In genomic region chr1:24770891-24771290, GRCh38 we compare ENCODE assay signal across 10 cellular contexts. TPM values are rescaled to one million over a fixed set of nuclear protein-coding genes. Genes with fewer than 3 reads are reported as not detected.
DNase-seq lines count a peak whose midpoint lies in the region; ATAC-seq and TF ChIP-seq lines count a peak whose summit lies in the region.
"Had no signal": no experiment of that assay in that cellular context is flagged by ENCODE, and none has a peak within 500 bp of the region (broad histone marks: within the 10 kb centered on the region; RNA-seq: fewer than 3 reads in every experiment).

No MANE protein-coding gene starts in this region.

- H3K9me3 ChIP-seq in Karpas-422 (ENCODE audit: low read length), result no peaks in the 10 kb centered on the region
- H3K9me3 ChIP-seq in mammary epithelial cell (replicated peaks; ENCODE audit: insufficient read depth, low read length), result no peaks in the 10 kb centered on the region
- no peaks in the 10 kb centered on the region for H3K9me3 ChIP-seq in mesenchymal stem cell (ENCODE audit: control insufficient read depth, low read length)
- H3K9me3 ChIP-seq in tibial artery, result no peaks in the 10 kb centered on the region

- H3K79me1 ChIP-seq in mesenchymal stem cell (replicated peaks; ENCODE audit: low read length, poor library complexity, severe bottlenecking), result no peaks in the 10 kb centered on the region

- H3K9ac ChIP-seq in Karpas-422 (ENCODE audit: low read length), result no peak overlapping the region
- H3K9ac ChIP-seq in mammary epithelial cell (ENCODE audit: insufficient read depth, low read length), result no peak overlapping the region
- peak overlapping the region; percentile 86 for H3K9ac ChIP-seq in mesenchymal stem cell (ENCODE audit: low read length)

- H3K14ac ChIP-seq in mesenchymal stem cell (ENCODE audit: low read length in 2 of 2), result no peak overlapping the region

- H3K4me2 ChIP-seq in Karpas-422 (ENCODE audit: low read depth, low read length, poor library complexity, severe bottlenecking) (no peak overlapping the region), mammary epithelial cell (ENCODE audit: insufficient read depth, low read depth, low read length) (peak overlapping the region; percentile 51), mesenchymal stem cell (ENCODE audit: low read length, poor library complexity, severe bottlenecking) (no peak overlapping the region)

- no peak for ATAC-seq in HG03108 (IDR thresholded peaks at IDR 0.05; ENCODE audit: unreplicated experiment)

- H3K4me1 ChIP-seq in Karpas-422 (ENCODE audit: low read length) (peaks cover 77% of the 10 kb centered on the region), mammary epithelial cell (ENCODE audit: insufficient read depth, low read length) (peaks cover 25% of the 10 kb centered on the region), mesenchymal stem cell (ENCODE audit: control insufficient read depth, insufficient read depth, low read depth, low read length) (peaks cover 14% of the 10 kb centered on the region), tibial artery (peaks cover 0 to 94% (median 32%) of the 10 kb centered on the region in 4 donors)

- TF ChIP-seq CTCF in mammary epithelial cell (conservative IDR thresholded peaks at IDR 0.05 in 1 of 2, IDR thresholded peaks at IDR 0.05 in 1 of 2; ENCODE audit: extremely low read depth in 1 of 2, insufficient read depth in 1 of 2, low read depth in 1 of 2, low read length in 2 of 2) (no peak), tibial artery (IDR thresholded peaks at IDR 0.05) (no peak)

- H3K79me2 ChIP-seq in Karpas-422 (ENCODE audit: low read length) (peaks cover 97% of the 10 kb centered on the region), mammary epithelial cell (ENCODE audit: insufficient read depth, low read length) (peaks cover 89% of the 10 kb centered on the region)

- H3K4ac ChIP-seq in mesenchymal stem cell (ENCODE audit: low read depth in 1 of 2, low read length in 2 of 2), result no peak overlapping the region

- H3K4me3 ChIP-seq in Karpas-422 (ENCODE audit: low read length) (no peak overlapping the region), mammary epithelial cell (replicated peaks in 1 of 3; ENCODE audit: insufficient read depth in 1 of 3, low read depth in 2 of 3, low read length in 3 of 3) (no peak overlapping the region), mesenchymal stem cell (ENCODE audit: insufficient read depth in 1 of 2, low read depth in 1 of 2, low read length in 2 of 2) (no peak overlapping the region), tibial artery (peak overlapping the region; percentile 3 to 19)

- H3K36me3 ChIP-seq in Karpas-422 (ENCODE audit: insufficient read depth, low read length) (no peaks in the 10 kb centered on the region), mammary epithelial cell (ENCODE audit: insufficient read depth, low read length) (peaks cover 2% of the 10 kb centered on the region), mesenchymal stem cell (ENCODE audit: control insufficient read depth in 1 of 2, insufficient read depth in 2 of 2, low read depth in 1 of 2, low read length in 2 of 2) (peaks cover 7 to 8% of the 10 kb centered on the region in 2 experiments), tibial artery (peaks cover 0 to 4% (median 0%) of the 10 kb centered on the region in 3 donors)

- no peak overlapping the region for H2BK120ac ChIP-seq in mesenchymal stem cell (ENCODE audit: low read depth, low read length)

- no peak overlapping the region for H4K91ac ChIP-seq in mesenchymal stem cell (ENCODE audit: low read length)

- intact Hi-C loops in mammary epithelial cell (cut with micrococcal nuclease) (loop anchor here (1.0 kb wide), 1 partner anchor 25 kb away; no protein-coding TSS in a partner anchor), tibial artery (cut with DNase I; ENCODE audit: low total_unique reads) (no loop called here)

- no peak overlapping the region for H3K23ac ChIP-seq in mesenchymal stem cell (ENCODE audit: low read length in 2 of 2)

- H4K20me1 ChIP-seq in Karpas-422 (ENCODE audit: insufficient read depth, low read depth, low read length) (no peaks in the 10 kb centered on the region), mammary epithelial cell (ENCODE audit: insufficient read depth, low read length) (no peaks in the 10 kb centered on the region)

- H2BK12ac ChIP-seq in mesenchymal stem cell (ENCODE audit: low read length in 2 of 2), result no peak overlapping the region

- H3K27me3 ChIP-seq in Karpas-422 (ENCODE audit: low read length) (no peaks in the 10 kb centered on the region), mammary epithelial cell (ENCODE audit: insufficient read depth, low read length) (no peaks in the 10 kb centered on the region), mesenchymal stem cell (ENCODE audit: control insufficient read depth in 1 of 2, insufficient read depth in 1 of 2, low read length in 2 of 2) (no peaks in the 10 kb centered on the region), tibial artery (no peaks in the 10 kb centered on the region)

- no peak overlapping the region for H3K18ac ChIP-seq in mesenchymal stem cell (ENCODE audit: low read depth in 1 of 2, low read length in 2 of 2)

- BruUV-seq in mammary epithelial cell (replicated peaks; lab: Mats Ljungman, UMichigan), result no TSS peak

- H4K8ac ChIP-seq in mesenchymal stem cell (ENCODE audit: low read length), result no peak overlapping the region

- no peaks in the 10 kb centered on the region for H3K9me2 ChIP-seq in Karpas-422 (replicated peaks; ENCODE audit: insufficient read depth, low read length)

- H2BK15ac ChIP-seq in mesenchymal stem cell (ENCODE audit: low read depth, poor library complexity, severe bottlenecking), result no peak overlapping the region

- H2BK5ac ChIP-seq in mesenchymal stem cell (ENCODE audit: low read depth, low read length, poor library complexity, severe bottlenecking), result no peak overlapping the region

- no peak overlapping the region for H2AFZ ChIP-seq in Karpas-422 (ENCODE audit: low read length)
- no peak overlapping the region for H2AFZ ChIP-seq in mammary epithelial cell (ENCODE audit: low read depth, low read length)
- H2AFZ ChIP-seq in mesenchymal stem cell (ENCODE audit: low read depth, low read length), result no peak overlapping the region

- dilution Hi-C loops in mammary epithelial cell (cut with HindIII; ENCODE audit: low sequenced_read_pairs), result no loop called here

- in situ Hi-C loops in mammary epithelial cell (cut with MboI; ENCODE audit: low sequenced_read_pairs in 2 of 2), result no loop called here

- WGBS in mammary epithelial cell (ENCODE audit: low coverage, missing lambda C conversion rate), result 69% methylated on average over 5 of the region's 5 CpGs
- 58% methylated on average over 2 of the region's 5 CpGs for WGBS in mesenchymal stem cell

- CTCF ChIA-PET in mammary epithelial cell (lab: Charles Lee; ENCODE audit: low non-redundant PET), result interaction anchor here (0.7 kb wide), 2 partner anchors 60 to 87 kb away, joined by 3 to 11 read pairs; no protein-coding TSS in a partner anchor

- DNase-seq in Karpas-422 (no peak), mammary epithelial cell (no peak), mesenchymal stem cell (peak; percentile 74), tibial artery (no peak), DMS153 (lab: John Stamatoyannopoulos, UW) (no peak), cerebellar nuclear complex (lab: John Stamatoyannopoulos, UW) (no peak)
- DNase-seq in stimulated activated CD4-positive, alpha-beta T cell treated with anti-CD3 and anti-CD28 coated beads, Interleukin-4, amount 100 ng/mL, for 4 hours, result no peak
- DNase-seq: activated CD8-positive, alpha-beta memory T cell treated with anti-CD3 and anti-CD28 coated beads, Interleukin-2, amount 50 U/mL, for 4 hours; stimulated activated naive CD4-positive, alpha-beta T cell had no signal

- H3K27ac ChIP-seq in Karpas-422 (ENCODE audit: low read length) (peak overlapping the region; percentile 63), mammary epithelial cell (ENCODE audit: insufficient read depth, low read depth, low read length) (peak overlapping the region; percentile 68), mesenchymal stem cell (ENCODE audit: low read length, poor library complexity, severe bottlenecking) (peak overlapping the region; percentile 99), tibial artery (peak overlapping the region; percentile 88)

- no peak overlapping the region for H2AK5ac ChIP-seq in mesenchymal stem cell (ENCODE audit: low read length, severe bottlenecking)

RNA-seq across cellular contexts. Expression of gene CLIC4, which starts 25.6 kb away (rescaled TPM):
- 49.1 and 87.4 TPM in 2 replicates for total RNA-seq in Karpas-422 (2014; rRNA removed; shearing (Covaris generic); ENCODE audit: low replicate concordance)
- 100 to 1,000 TPM; 212 to 547 TPM for total RNA-seq in mammary epithelial cell
- 118 TPM for polyA plus RNA-seq in mammary epithelial cell
- polyA minus RNA-seq in mammary epithelial cell, result 140 TPM
- 212 TPM for polyA plus RNA-seq in mesenchymal stem cell (2013, experiment 1 of 2)
- polyA plus RNA-seq in mesenchymal stem cell (2013, experiment 2 of 2), result 219 TPM

Comparison
In these comparisons a context has a peak if more than half of its experiments do, and no peak if none do; other contexts are left out.
1. H3K4me3 ChIP-seq: peak in tibial artery (2 of 2); none in Karpas-422 (single experiment), mammary epithelial cell (0 of 3) and mesenchymal stem cell (0 of 2).
2. Peak in every context shown above with its lines, with median percentiles within 50 percentile points of each other: H3K27ac ChIP-seq.